11 cellular contexts compared by ENCODE assay signal in the genomic region with DNA sequence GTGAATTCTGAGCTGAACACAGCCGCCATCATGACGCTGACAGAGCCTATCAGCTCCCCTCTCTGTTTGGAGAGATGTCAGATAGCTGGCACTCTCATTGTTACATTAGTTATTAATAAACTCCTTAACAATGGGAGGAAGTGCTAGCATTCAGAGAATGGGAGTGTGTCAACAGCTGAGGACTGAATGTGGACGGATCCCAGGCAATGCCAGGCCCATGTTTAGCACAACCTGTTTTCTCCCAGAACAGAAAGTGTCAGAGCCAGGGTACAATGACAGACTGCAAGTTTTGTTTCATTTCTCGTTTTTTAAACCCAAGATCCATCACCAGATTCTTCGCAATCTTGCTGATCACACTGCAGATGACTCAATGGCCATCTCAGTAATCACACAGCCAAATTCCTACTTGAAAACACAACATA.
DNase-seq lines count a peak whose midpoint lies in the region; ATAC-seq, FAIRE-seq and TF ChIP-seq lines count a peak whose summit lies in the region.
"Had no signal": no experiment of that assay in that cellular context is flagged by ENCODE, and none has a peak within 500 bp of the region (broad histone marks: within the 10 kb centered on the region; RNA-seq: fewer than 3 reads in every experiment).

No MANE protein-coding gene starts in this region.

- ATAC-seq in gastrocnemius medialis = peak; percentile 49 to 58

- H3K4me1 ChIP-seq in left ventricle myocardium inferior = peaks cover 76% of the 10 kb centered on the region
- H3K4me1 ChIP-seq in gastrocnemius medialis = peaks cover 37 to 40% of the 10 kb centered on the region in 2 donors

- peak; percentile 71 for FAIRE-seq in GM12891 (lab: Jason Lieb, UNC)
- no peak for FAIRE-seq in RCC 7860 (lab: Jason Lieb, UNC)

- H3K27ac ChIP-seq in left ventricle myocardium inferior (replicated peaks) (peak overlapping the region; percentile 92), gastrocnemius medialis (peak overlapping the region; percentile 52 to 78 (median 72))
- H3K27ac ChIP-seq: C4-2B had no signal

- CTCF ChIA-PET in MCF 10A (lab: Yijun Ruan, JAX) = interaction anchor here (1.9 kb wide), 1 partner anchor 85 kb away, joined by 5 read pairs; no protein-coding TSS in a partner anchor

- in situ Hi-C loops in gastrocnemius medialis (cut with MboI; ENCODE audit: low sequenced_read_pairs in 4 of 4) = no loop called here

- H3K27me3 ChIP-seq in left ventricle myocardium inferior (ENCODE audit: low read depth) (no peaks in the 10 kb centered on the region), gastrocnemius medialis (no peaks in the 10 kb centered on the region)

- peak overlapping the region; percentile 10 for H3K27ac Mint-ChIP-seq in MCF 10A (ENCODE audit: low read depth, unreplicated experiment)

- no peak for TF ChIP-seq CTCF in MCF 10A (IDR thresholded peaks at IDR 0.05; ENCODE audit: unreplicated experiment)
- no peak for TF ChIP-seq CTCF in left ventricle myocardium inferior (IDR thresholded peaks at IDR 0.05; ENCODE audit: borderline replicate concordance)
- TF ChIP-seq CTCF in gastrocnemius medialis (IDR thresholded peaks at IDR 0.05 in 4 of 5, conservative IDR thresholded peaks at IDR 0.05 in 1 of 5) = no peak

- no peaks in the 10 kb centered on the region for H3K27me3 Mint-ChIP-seq in MCF 10A (ENCODE audit: insufficient read depth, unreplicated experiment)

- no peak overlapping the region for H3K4me3 Mint-ChIP-seq in MCF 10A (ENCODE audit: unreplicated experiment)

- peaks cover 21% of the 10 kb centered on the region for H3K4me1 Mint-ChIP-seq in MCF 10A (ENCODE audit: insufficient read depth, unreplicated experiment)

- H3K9me3 Mint-ChIP-seq in MCF 10A (ENCODE audit: unreplicated experiment) = no peaks in the 10 kb centered on the region

- H3K4me3 ChIP-seq in left ventricle myocardium inferior (peak overlapping the region; percentile 26), gastrocnemius medialis (peak overlapping the region in 1 of 4 donors; percentile 6)

- intact Hi-C loops in MCF 10A (cut with micrococcal nuclease) (no loop called here), left ventricle myocardium inferior (cut with micrococcal nuclease) (no loop called here), gastrocnemius medialis (cut with DNase I; ENCODE audit: low total_unique reads) (no loop called here)

- no peaks in the 10 kb centered on the region for H3K9me3 ChIP-seq in left ventricle myocardium inferior (replicated peaks)
- H3K9me3 ChIP-seq in gastrocnemius medialis = no peaks in the 10 kb centered on the region

- POLR2A ChIA-PET in MCF 10A (lab: Yijun Ruan, JAX) = interaction anchor here (1.0 kb wide), 1 partner anchor 68 kb away, joined by 3 read pairs; no protein-coding TSS in a partner anchor

- TF ChIP-seq POLR2A in GM12891 (IDR thresholded peaks at IDR 0.05; ENCODE audit: low read depth, low read length) (no peak), gastrocnemius medialis (IDR thresholded peaks at IDR 0.05) (no peak)

- H3K36me3 Mint-ChIP-seq in MCF 10A (ENCODE audit: insufficient read depth, unreplicated experiment) = no peaks in the 10 kb centered on the region

- H3K36me3 ChIP-seq in left ventricle myocardium inferior (peaks cover 35% of the 10 kb centered on the region), gastrocnemius medialis (no peaks in the 10 kb centered on the region)

- BruUV-seq in MCF 10A (replicated peaks; lab: Mats Ljungman, UMichigan) = no TSS peak

- no peak for DNase-seq in GM12891 (ENCODE audit: insufficient read length, low spot score)
- DNase-seq in MCF 10A (ENCODE audit: unreplicated experiment) = no peak
- peak; percentile 54 for DNase-seq in left ventricle myocardium inferior
- DNase-seq in gastrocnemius medialis = peak in 1 of 2 donors; percentile 29
- DNase-seq in RCC 7860 (ENCODE audit: low spot score) = no peak
- no peak for DNase-seq in NCI-H1436 treated with DMSO at 0.1 percent for 48 hours (lab: John Stamatoyannopoulos, UW)
- no peak for DNase-seq in iPS-NIHi7 (ENCODE audit: extremely low spot score)
- DNase-seq in HuH-7 (ENCODE audit: low spot score) = no peak
- DNase-seq: effector CD4-positive, alpha-beta T cell; stimulated activated naive CD4-positive, alpha-beta T cell had no signal

TF ChIP-seq in GM12891, 5 proteins besides CTCF, POLR2A, EP300 and RAD21:
- TF ChIP-seq POU2F2 (IDR thresholded peaks at IDR 0.05; ENCODE audit: low read depth, low read length) = no peak
- TF ChIP-seq TAF1 (IDR thresholded peaks at IDR 0.05; ENCODE audit: low read depth, low read length) = no peak
- peak; percentile 70 for TF ChIP-seq SPI1 (IDR thresholded peaks at IDR 0.05; ENCODE audit: low read depth, low read length)
